Comparison of ENCODE assay signal across 9 cellular contexts in genomic region chr11:67416416-67417335, GRCh38. TPM values are rescaled to one million over a fixed set of nuclear protein-coding genes. Genes with fewer than 3 reads are reported as not detected.
DNase-seq lines count a peak whose midpoint lies in the region; ATAC-seq and TF ChIP-seq lines count a peak whose summit lies in the region.
"Had no signal": no experiment of that assay in that cellular context is flagged by ENCODE, and none has a peak within 500 bp of the region (broad histone marks: within the 10 kb centered on the region; RNA-seq: fewer than 3 reads in every experiment).

No MANE protein-coding gene starts in this region.

- CTCF ChIA-PET in activated B cell treated with CpG ODN at 0.5 μM for 24 hours (lab: Charles Lee) = interaction anchor here (0.8 to 5.0 kb wide), 3 partner anchors 14 to 34 kb away, joined by 3 to 53 read pairs (median 5); partner anchors contain the start of genes PPP1CA and TBC1D10C

- ATAC-seq in activated B cell treated with CpG ODN at 0.5 μM for 24 hours (ENCODE audit: low read depth) = no peak
- ATAC-seq in HG02870 (IDR thresholded peaks at IDR 0.05; ENCODE audit: unreplicated experiment) = no peak

- intact Hi-C loops in activated B cell treated with CpG ODN at 0.5 μM for 24 hours (cut with micrococcal nuclease) = no loop called here

- H3K36me3 Mint-ChIP-seq in activated B cell treated with CpG ODN at 0.5 μM for 24 hours (ENCODE audit: low read depth) = no peaks in the 10 kb centered on the region

- POLR2A ChIA-PET in activated B cell treated with CpG ODN at 0.5 μM for 24 hours (lab: Charles Lee) = interaction anchor here (0.5 to 13.9 kb wide), 11 partner anchors 9 to 290 kb away, joined by 3 to 404 read pairs (median 18); partner anchors contain the start of genes PITPNM1, POLD4, PPP1CA and PTPRCAP

- H3K4me1 Mint-ChIP-seq in activated B cell treated with CpG ODN at 0.5 μM for 24 hours = peaks cover 77% of the 10 kb centered on the region

- H3K27me3 Mint-ChIP-seq in activated B cell treated with CpG ODN at 0.5 μM for 24 hours = no peaks in the 10 kb centered on the region

- peak overlapping the region; percentile 90 for H3K27ac Mint-ChIP-seq in activated B cell treated with CpG ODN at 0.5 μM for 24 hours

- DNase-seq in NK-92 (lab: John Stamatoyannopoulos, UW; ENCODE audit: unreplicated experiment) = peak; percentile 13
- no peak for DNase-seq in NK-92 treated with Interleukin-12 subunit alpha and Interleukin-12 subunit beta, amount 100 ng/mL, for 24 hours (lab: John Stamatoyannopoulos, UW)
- DNase-seq in activated B cell treated with CpG ODN at 0.5 μM for 24 hours = no peak
- peak; percentile 79 for DNase-seq in effector CD4-positive, alpha-beta T cell
- peak in 2 of 3 donors; percentile 72 to 74 for DNase-seq in stimulated activated CD4-positive, alpha-beta T cell treated with anti-CD3 and anti-CD28 coated beads, TNF-alpha, amount 100 ng/mL, for 1 hour (ENCODE audit: low read depth in 3 of 3, low spot score in 1 of 3)
- DNase-seq in SIG-M5 treated with dmso at 0.1 percent for 504 hours (lab: John Stamatoyannopoulos, UW; ENCODE audit: unreplicated experiment) = no peak
- DNase-seq in cortex of kidney (lab: John Stamatoyannopoulos, UW) = no peak

- H3K4me3 Mint-ChIP-seq in activated B cell treated with CpG ODN at 0.5 μM for 24 hours = peak overlapping the region; percentile 72

- no peak for TF ChIP-seq CTCF in activated B cell treated with CpG ODN at 0.5 μM for 24 hours (IDR thresholded peaks at IDR 0.05)

- H3K9me3 Mint-ChIP-seq in activated B cell treated with CpG ODN at 0.5 μM for 24 hours = no peaks in the 10 kb centered on the region

RNA-seq across cellular contexts. Expression of gene CARNS1, which starts 1.2 kb away (rescaled TPM):
- total RNA-seq in activated B cell treated with CpG ODN at 0.5 μM for 24 hours = 5.7 and 6.3 TPM in 2 replicates
- total RNA-seq: SK-MEL-5 had no signal

RNA-seq across cellular contexts. Expression of gene RPS6KB2, which starts 11.6 kb away (rescaled TPM):
- total RNA-seq in activated B cell treated with CpG ODN at 0.5 μM for 24 hours = 66.9 and 74.5 TPM in 2 replicates

RNA-seq across cellular contexts. Expression of gene TBC1D10C, which starts 12.8 kb away (rescaled TPM):
- total RNA-seq in activated B cell treated with CpG ODN at 0.5 μM for 24 hours = 158 and 163 TPM in 2 replicates
- total RNA-seq: SK-MEL-5 had no signal

RNA-seq across cellular contexts. Expression of gene PPP1CA, which starts 15.0 kb away (rescaled TPM):
- total RNA-seq in activated B cell treated with CpG ODN at 0.5 μM for 24 hours = 349 and 354 TPM in 2 replicates

RNA-seq across cellular contexts. Expression of gene PTPRCAP, which starts 20.8 kb away (rescaled TPM):
- 328 and 347 TPM in 2 replicates for total RNA-seq in activated B cell treated with CpG ODN at 0.5 μM for 24 hours

Comparison
In these comparisons a context has a peak if more than half of its experiments do, and no peak if none do; other contexts are left out.
1. DNase-seq: peak in NK-92 (single experiment), effector CD4-positive, alpha-beta T cell (single experiment) and stimulated activated CD4-positive, alpha-beta T cell treated with anti-CD3 and anti-CD28 coated beads, TNF-alpha, amount 100 ng/mL, for 1 hour (2 of 3); none in NK-92 treated with Interleukin-12 subunit alpha and Interleukin-12 subunit beta, amount 100 ng/mL, for 24 hours (single experiment), activated B cell treated with CpG ODN at 0.5 μM for 24 hours (single experiment), SIG-M5 treated with dmso at 0.1 percent for 504 hours (single experiment) and cortex of kidney (single experiment).